In the genomic region with DNA sequence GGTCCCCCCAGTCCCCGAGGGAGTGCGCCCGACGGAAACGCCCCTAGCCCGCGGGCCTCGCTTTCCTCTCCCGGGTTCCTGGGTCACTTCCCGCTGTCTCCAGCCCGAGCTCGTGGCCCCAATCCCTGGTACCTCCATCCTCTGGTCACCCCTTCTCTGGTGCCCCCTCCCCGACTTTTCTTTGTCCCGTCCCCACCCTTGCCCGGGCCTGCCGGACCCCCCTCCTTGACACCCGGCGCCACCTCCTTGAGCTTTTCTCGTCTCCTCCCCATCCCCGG, we compare ENCODE assay signal across 11 cellular contexts. TPM values are rescaled to one million over a fixed set of nuclear protein-coding genes. Genes with fewer than 3 reads are reported as not detected.
DNase-seq lines count a peak whose midpoint lies in the region; ATAC-seq and TF ChIP-seq lines count a peak whose summit lies in the region.
"Had no signal": no experiment of that assay in that cellular context is flagged by ENCODE, and none has a peak within 500 bp of the region (broad histone marks: within the 10 kb centered on the region; RNA-seq: fewer than 3 reads in every experiment).

No MANE protein-coding gene starts in this region.

- no peak overlapping the region for H3K27ac ChIP-seq in HUES64 (ENCODE audit: low read depth, low read length)
- H3K27ac ChIP-seq: body of pancreas, neutrophil had no signal

- no peak for ATAC-seq in effector memory CD8-positive, alpha-beta T cell (replicated peaks)
- ATAC-seq: body of pancreas had no signal

- TF ChIP-seq CTCF in AG09309 (IDR thresholded peaks at IDR 0.05; ENCODE audit: control insufficient read depth, insufficient read depth, low read depth, low read length, missing control alignments) (no peak), neural crest cell (conservative IDR thresholded peaks at IDR 0.05) (no peak)

- no peak overlapping the region for H3K27ac Mint-ChIP-seq in effector memory CD8-positive, alpha-beta T cell
- no peak overlapping the region for H3K27ac Mint-ChIP-seq in neural crest cell (ENCODE audit: unreplicated experiment)

- no peaks in the 10 kb centered on the region for H3K36me3 ChIP-seq in HUES64 (ENCODE audit: insufficient read depth, low read length)
- H3K36me3 ChIP-seq: neutrophil had no signal

- H3K4me1 ChIP-seq in HUES64 (ENCODE audit: insufficient read depth, low read length): peaks cover 12% of the 10 kb centered on the region; the same call in 1 of the 2 replicates

- H3K36me3 Mint-ChIP-seq in effector memory CD8-positive, alpha-beta T cell (ENCODE audit: insufficient read depth): no peaks in the 10 kb centered on the region
- no peaks in the 10 kb centered on the region for H3K36me3 Mint-ChIP-seq in neural crest cell (ENCODE audit: low read depth)

- peaks cover 5 to 12% of the 10 kb centered on the region in 2 donors for H3K4me1 Mint-ChIP-seq in effector memory CD8-positive, alpha-beta T cell (ENCODE audit: low read depth in 2 of 2)
- H3K4me1 Mint-ChIP-seq in neural crest cell: peaks cover 24% of the 10 kb centered on the region

- DNase-seq in AG09309 (ENCODE audit: low read depth) (no peak), neural crest cell (ENCODE audit: low read depth, low spot score) (no peak), EL (no peak), NCI-H774 (lab: John Stamatoyannopoulos, UW) (no peak), NCI-H2227 (lab: John Stamatoyannopoulos, UW; ENCODE audit: unreplicated experiment) (no peak), DMS 273 (lab: John Stamatoyannopoulos, UW; ENCODE audit: unreplicated experiment) (no peak)
- DNase-seq in effector memory CD8-positive, alpha-beta T cell: no peak
- DNase-seq: body of pancreas had no signal

- peaks cover 54% of the 10 kb centered on the region for H3K27me3 ChIP-seq in HUES64 (ENCODE audit: insufficient read depth, low read length)
- H3K27me3 ChIP-seq: body of pancreas had no signal

- peaks cover 5 to 16% of the 10 kb centered on the region in 2 donors for H3K27me3 Mint-ChIP-seq in effector memory CD8-positive, alpha-beta T cell
- H3K27me3 Mint-ChIP-seq in neural crest cell (ENCODE audit: low read depth): peaks cover 68% of the 10 kb centered on the region

- WGBS in HUES64: under 1% methylated on average over 20 of the region's 20 CpGs

- no peak overlapping the region for H3K9ac ChIP-seq in HUES64 (ENCODE audit: low read depth, low read length)

- H3K4me3 Mint-ChIP-seq in effector memory CD8-positive, alpha-beta T cell: peak overlapping the region; percentile 34 to 40
- H3K4me3 Mint-ChIP-seq in neural crest cell: peak overlapping the region; percentile 47

- H3K4me3 ChIP-seq in AG09309 (ENCODE audit: control insufficient read depth, low read depth, low read length): peak overlapping the region; percentile 47
- H3K4me3 ChIP-seq in HUES64 (ENCODE audit: low read length): peak overlapping the region; percentile 62

- H3K9me3 ChIP-seq in HUES64 (ENCODE audit: insufficient read depth, low read depth, low read length): no peaks in the 10 kb centered on the region
- H3K9me3 ChIP-seq: body of pancreas, neutrophil had no signal

- H3K9me3 Mint-ChIP-seq in effector memory CD8-positive, alpha-beta T cell: no peaks in the 10 kb centered on the region
- no peaks in the 10 kb centered on the region for H3K9me3 Mint-ChIP-seq in neural crest cell

RNA-seq across cellular contexts. Expression of a gene that starts 0.3 kb away (rescaled TPM):
- 1.3 TPM for polyA plus RNA-seq in HUES64 (2013, experiment 1 of 2)
- 2.3 TPM for polyA plus RNA-seq in HUES64 (2013, experiment 2 of 2)
- 2.6 and 3.2 TPM in 2 replicates for total RNA-seq in neural crest cell
- total RNA-seq: body of pancreas, LHCN-M2 had no signal

RNA-seq across cellular contexts. Expression of a gene that starts 39.7 kb away (rescaled TPM):
- 9.8 TPM for polyA plus RNA-seq in HUES64 (2013, experiment 1 of 2)
- polyA plus RNA-seq in HUES64 (2013, experiment 2 of 2): 9.5 TPM
- total RNA-seq in neural crest cell: 18.5 and 21.9 TPM in 2 replicates
